In the genomic region with DNA sequence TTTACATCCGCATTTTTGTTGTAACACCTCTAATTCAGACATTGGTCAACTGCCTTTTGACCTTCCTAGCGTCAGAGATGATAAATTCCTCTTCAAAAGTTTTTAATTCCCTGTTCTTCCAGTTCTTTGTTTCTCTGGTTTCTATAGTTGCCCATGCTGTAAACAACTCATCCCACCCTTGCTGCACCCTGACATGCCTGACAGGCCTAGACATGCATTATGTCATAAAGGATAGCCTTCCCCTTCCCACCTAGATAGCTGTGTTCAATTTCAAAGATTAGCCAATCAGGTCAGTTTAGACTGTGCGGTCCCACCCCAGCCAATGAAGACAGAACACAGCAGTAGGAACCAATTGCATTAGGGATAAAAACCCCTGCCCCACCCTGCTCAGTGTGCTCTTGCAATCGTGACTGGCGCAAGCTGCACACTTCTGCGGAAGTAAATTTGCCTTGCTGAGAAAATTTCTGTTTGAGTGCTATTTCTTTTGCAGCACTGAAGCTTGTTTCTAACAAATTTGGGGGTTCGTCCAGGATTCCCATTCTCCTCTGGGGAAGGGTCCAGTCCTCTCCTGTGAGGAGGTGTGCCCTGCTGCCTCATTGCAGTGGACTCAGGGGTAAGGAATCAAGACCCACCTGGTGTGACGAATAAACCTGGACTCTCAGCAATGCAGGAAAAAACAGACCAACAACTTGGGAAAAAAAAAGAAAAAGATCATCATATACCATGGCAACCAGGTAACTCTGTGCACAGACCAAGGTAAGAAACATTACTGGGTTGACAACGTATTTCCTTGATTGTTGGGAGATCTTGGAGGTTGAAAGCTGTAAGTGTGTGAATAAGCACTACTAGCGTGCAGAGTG, we compare ENCODE assay signal across 21 cellular contexts.
"Had no signal": no experiment of that assay in that cellular context is flagged by ENCODE, and none has a peak within 500 bp of the region (broad histone marks: within the 10 kb centered on the region; RNA-seq: fewer than 3 reads in every experiment).

No MANE protein-coding gene starts in this region.

- FAIRE-seq: endothelial cell of umbilical vein had no signal

- H3K36me3 ChIP-seq: breast epithelium, colonic mucosa, esophagus muscularis mucosa, gastrocnemius medialis, right atrium auricular region, tibial artery, vagina had no signal

- ATAC-seq: activated naive CD4-positive, alpha-beta T cell treated with anti-CD3 and anti-CD28 coated beads, Interleukin-2, amount 50 U/mL, for 72 hours; activated T-helper 17 cell treated with anti-CD3 and anti-CD28 coated beads, Interleukin-2, amount 50 U/mL, for 72 hours; effector memory CD8-positive, alpha-beta T cell; gastrocnemius medialis; left ventricle myocardium superior; natural killer cell; psoas muscle; stimulated activated naive CD8-positive, alpha-beta T cell treated with anti-CD3 and anti-CD28 coated beads, Interleukin-15, amount 100 ng/mL, for 72 hours had no signal

- H3K27ac ChIP-seq: breast epithelium, colonic mucosa, dorsolateral prefrontal cortex, esophagus muscularis mucosa, gastrocnemius medialis, psoas muscle, right atrium auricular region, tibial artery, vagina had no signal

- H3K4me3 ChIP-seq: breast epithelium, colonic mucosa, dorsolateral prefrontal cortex, esophagus muscularis mucosa, gastrocnemius medialis, psoas muscle, right atrium auricular region, tibial artery, vagina had no signal

- DNase-seq: activated CD8-positive, alpha-beta memory T cell treated with anti-CD3 and anti-CD28 coated beads, Interleukin-2, amount 50 U/mL, for 4 hours; activated T-cell treated with anti-CD3 and anti-CD28 coated beads, Interleukin-2, amount 50 U/mL, for 24 hours; colonic mucosa; dorsolateral prefrontal cortex; effector memory CD8-positive, alpha-beta T cell; gastrocnemius medialis; hippocampal formation; left ventricle myocardium superior; midbrain; natural killer cell; psoas muscle; stimulated activated CD4-positive, alpha-beta T cell treated with anti-CD3 and anti-CD28 coated beads, Interleukin-1b, Interleukin-23, amount 100 ng/mL, for 48 hours; stimulated activated naive CD8-positive, alpha-beta T cell treated with anti-CD3 and anti-CD28 coated beads, Interleukin-15, amount 100 ng/mL, for 72 hours; tibial artery had no signal

- H3K4me1 ChIP-seq: breast epithelium, colonic mucosa, esophagus muscularis mucosa, gastrocnemius medialis, psoas muscle, right atrium auricular region, tibial artery, vagina had no signal

- H3K4me3 Mint-ChIP-seq: activated T-cell treated with anti-CD3 and anti-CD28 coated beads, Interleukin-2, amount 50 U/mL, for 24 hours; activated T-helper 17 cell treated with anti-CD3 and anti-CD28 coated beads, Interleukin-2, amount 50 U/mL, for 72 hours; effector memory CD8-positive, alpha-beta T cell; natural killer cell; stimulated activated naive CD8-positive, alpha-beta T cell treated with anti-CD3 and anti-CD28 coated beads, Interleukin-15, amount 100 ng/mL, for 72 hours had no signal

- H3K4me1 Mint-ChIP-seq: activated T-helper 17 cell treated with anti-CD3 and anti-CD28 coated beads, Interleukin-2, amount 50 U/mL, for 72 hours; natural killer cell; stimulated activated naive CD8-positive, alpha-beta T cell treated with anti-CD3 and anti-CD28 coated beads, Interleukin-15, amount 100 ng/mL, for 72 hours had no signal

- H3K27ac Mint-ChIP-seq: activated naive CD4-positive, alpha-beta T cell treated with anti-CD3 and anti-CD28 coated beads, Interleukin-2, amount 50 U/mL, for 72 hours; activated T-cell treated with anti-CD3 and anti-CD28 coated beads, Interleukin-2, amount 50 U/mL, for 24 hours; activated T-helper 17 cell treated with anti-CD3 and anti-CD28 coated beads, Interleukin-2, amount 50 U/mL, for 72 hours; effector memory CD8-positive, alpha-beta T cell; natural killer cell; stimulated activated naive CD8-positive, alpha-beta T cell treated with anti-CD3 and anti-CD28 coated beads, Interleukin-15, amount 100 ng/mL, for 72 hours had no signal

- H3K9me3 ChIP-seq: colonic mucosa had no signal

- H3K27me3 ChIP-seq: breast epithelium, colonic mucosa, gastrocnemius medialis, right atrium auricular region, tibial artery, vagina had no signal
